8 cellular contexts compared by ENCODE assay signal in genomic region chr19:41570639-41571112, GRCh38. TPM values are rescaled to one million over a fixed set of nuclear protein-coding genes. Genes with fewer than 3 reads are reported as not detected.
DNase-seq lines count a peak whose midpoint lies in the region; ATAC-seq lines count a peak whose summit lies in the region.

No MANE protein-coding gene starts in this region.

- no peak overlapping the region for H2BK15ac ChIP-seq in mesendoderm (replicated peaks; ENCODE audit: low read depth)

- no peaks in the 10 kb centered on the region for H3K79me1 ChIP-seq in mesendoderm (ENCODE audit: low read length)

- no peak overlapping the region for H3K23ac ChIP-seq in mesendoderm (ENCODE audit: low read length)

- no peak overlapping the region for H2BK120ac ChIP-seq in mesendoderm (ENCODE audit: low read depth, low read length)

- no peak overlapping the region for H3K4ac ChIP-seq in mesendoderm (ENCODE audit: low read depth, low read length)

- H3K4me3 ChIP-seq in mesendoderm (ENCODE audit: low read length) = no peak overlapping the region

- no peak overlapping the region for H3K27ac ChIP-seq in mesendoderm (ENCODE audit: low read depth, low read length)

- no peak overlapping the region for H3K18ac ChIP-seq in mesendoderm (ENCODE audit: low read length)

- H3K27me3 ChIP-seq in mesendoderm (ENCODE audit: insufficient read depth, low read length, poor library complexity) = peaks cover 3% of the 10 kb centered on the region

- H3K4me1 ChIP-seq in mesendoderm (ENCODE audit: control insufficient read depth, low read depth, low read length) = no peaks in the 10 kb centered on the region

- no peak overlapping the region for H2AK5ac ChIP-seq in mesendoderm (ENCODE audit: low read length)

- WGBS in mesendoderm (ENCODE audit: extremely low coverage, insufficient coverage, low lambda C conversion rate) = no CpG with 5 or more reads among the region's 7 CpGs

- H4K8ac ChIP-seq in mesendoderm (ENCODE audit: low read depth, low read length) = no peak overlapping the region

- H3K9ac ChIP-seq in mesendoderm (ENCODE audit: low read length) = no peak overlapping the region

- no peaks in the 10 kb centered on the region for H3K36me3 ChIP-seq in mesendoderm (ENCODE audit: control insufficient read depth, insufficient read depth, low read length)

- ATAC-seq in HG03097 (IDR thresholded peaks at IDR 0.05; ENCODE audit: low FRiP score, unreplicated experiment) = peak; percentile 70
- ATAC-seq in HG02884 (IDR thresholded peaks at IDR 0.05; ENCODE audit: unreplicated experiment) = no peak

- H3K56ac ChIP-seq in mesendoderm (ENCODE audit: low read length) = no peak overlapping the region

- DNase-seq in CD1c-positive myeloid dendritic cell (ENCODE audit: extremely low spot score) (peak; percentile 91), NCI-H748 treated with DMSO at 0.1 percent for 48 hours (lab: John Stamatoyannopoulos, UW) (peak; percentile 67), mesendoderm (peak; percentile 85)
- peak; percentile 89 to 90 for DNase-seq in activated CD4-positive, alpha-beta T cell treated with anti-CD3 and anti-CD28 coated beads, Interleukin-2, amount 50 U/mL, for 48 hours
- peak; percentile 84 for DNase-seq in effector CD4-positive, alpha-beta T cell
- DNase-seq in stimulated activated CD8-positive, alpha-beta memory T cell treated with anti-CD3 and anti-CD28 coated beads, Interleukin-2, amount 100 ng/mL, for 1 hour (ENCODE audit: low read depth in 2 of 2) = peak; percentile 62 to 73

- no peak overlapping the region for H3K4me2 ChIP-seq in mesendoderm (ENCODE audit: low read length)

- no peak overlapping the region for H2BK5ac ChIP-seq in mesendoderm (ENCODE audit: low read length)

- no peak overlapping the region for H4K5ac ChIP-seq in mesendoderm (ENCODE audit: low read length)

- no peaks in the 10 kb centered on the region for H3K79me2 ChIP-seq in mesendoderm (ENCODE audit: control insufficient read depth, insufficient read depth, low read length)

RNA-seq across cellular contexts. Expression of gene CEACAM21, which starts 5.3 kb away (rescaled TPM):
- polyA plus RNA-seq in mesendoderm (2013, experiment 1 of 2) = 0.17 TPM
- 0.08 TPM for polyA plus RNA-seq in mesendoderm (2013, experiment 2 of 2)

RNA-seq across cellular contexts. Expression of gene CEACAM4, which starts 56.2 kb away (rescaled TPM):
- polyA plus RNA-seq in mesendoderm (2013, experiment 1 of 2) = not detected
- polyA plus RNA-seq in mesendoderm (2013, experiment 2 of 2) = not detected
